In the genomic region with DNA sequence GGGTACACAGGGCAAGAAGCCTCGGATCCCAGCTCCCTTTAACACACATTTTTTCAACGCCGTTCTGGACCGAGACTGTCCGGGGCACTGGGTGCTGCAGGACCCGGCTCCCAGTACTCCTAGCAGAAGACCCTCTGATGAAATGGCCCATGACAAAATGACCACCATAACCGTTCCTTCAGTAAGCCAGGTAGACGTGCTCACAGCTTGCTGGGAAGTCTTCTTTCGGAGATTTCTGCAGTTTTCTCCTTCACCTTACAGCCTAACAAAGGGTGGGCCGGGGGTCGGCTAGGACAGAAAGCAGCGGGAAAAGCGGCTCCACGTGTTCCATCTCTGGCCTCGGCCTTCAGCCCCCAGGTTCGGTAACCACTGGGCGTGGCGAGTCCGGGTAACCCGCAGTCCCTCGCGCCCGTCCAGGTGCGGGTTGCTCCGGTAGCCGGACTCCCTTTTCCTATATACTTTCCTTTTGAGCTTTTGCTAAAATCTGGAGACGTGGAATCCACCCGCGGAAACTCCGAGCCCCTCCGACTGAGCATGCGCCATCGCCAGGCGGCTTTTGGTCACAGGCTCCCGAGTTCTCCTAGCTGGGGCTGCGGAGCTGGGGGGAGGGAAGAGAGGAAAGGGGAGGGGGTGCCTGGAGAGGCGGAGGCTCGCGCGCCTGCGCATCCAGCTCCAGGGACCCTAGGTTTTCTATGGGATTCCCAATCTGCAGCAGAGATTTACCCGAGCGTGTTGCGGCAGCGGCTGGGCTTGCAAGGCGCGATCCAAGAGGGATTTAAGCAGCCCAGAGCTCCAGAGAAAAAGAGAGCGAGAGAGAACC, we compare ENCODE assay signal across 8 cellular contexts. TPM values are rescaled to one million over a fixed set of nuclear protein-coding genes. Genes with fewer than 3 reads are reported as not detected.
DNase-seq lines count a peak whose midpoint lies in the region; ATAC-seq, FAIRE-seq and TF ChIP-seq lines count a peak whose summit lies in the region.

A gene (plus strand): TSS at position 704 of the 820 bp plus-strand sequence. CDS start 51,379 bp downstream, outside the sequence.

- FAIRE-seq in kidney (lab: Jason Lieb, UNC) = no peak

- intact Hi-C loops in kidney (cut with DNase I) = no loop called here

- ATAC-seq in GM18858 (IDR thresholded peaks at IDR 0.05; ENCODE audit: unreplicated experiment) = no peak
- no peak for ATAC-seq in GM21526 (IDR thresholded peaks at IDR 0.05; ENCODE audit: low FRiP score, unreplicated experiment)

- H3K4me1 ChIP-seq in kidney (ENCODE audit: control insufficient read depth in 1 of 2, insufficient read depth in 1 of 2, low read depth in 1 of 2, low read length in 2 of 2) = no peaks in the 10 kb centered on the region

- no peak for TF ChIP-seq CTCF in kidney (IDR thresholded peaks at IDR 0.05; ENCODE audit: borderline replicate concordance, extremely low read depth, insufficient read depth)

- no peak within 1 kb of the TSS for H3K9ac ChIP-seq in kidney (ENCODE audit: low read length in 2 of 2)

- H3K27ac ChIP-seq in kidney (ENCODE audit: low read depth in 2 of 2, low read length in 2 of 2) = peak within 1 kb of the TSS in 1 of 2 donors; percentile 39

- no peaks in the 10 kb centered on the region for H3K36me3 ChIP-seq in kidney (ENCODE audit: control insufficient read depth in 1 of 2, insufficient read depth in 2 of 2, low read length in 2 of 2)

- peak within 1 kb of the TSS; percentile 32 to 68 for H3K4me3 ChIP-seq in kidney (ENCODE audit: low read length in 2 of 2)

- no peaks in the 10 kb centered on the region for H3K9me3 ChIP-seq in kidney (ENCODE audit: control insufficient read depth in 1 of 2, low read length in 2 of 2)

- peak; percentile 26 for DNase-seq in EL
- DNase-seq in NCI-H2171 (lab: John Stamatoyannopoulos, UW) = peak; percentile 45
- peak; percentile 51 to 93 for DNase-seq in cerebellar nuclear complex (lab: John Stamatoyannopoulos, UW)
- DNase-seq in kidney = peak; percentile 87
- DNase-seq in smooth muscle cell of the brain vasculature (ENCODE audit: low read depth, low spot score) = peak; percentile 75
- DNase-seq in activated gamma-delta T cell (lab: John Stamatoyannopoulos, UW) = no peak

RNA-seq across cellular contexts. Expression of the gene that starts here (rescaled TPM):
- total RNA-seq in kidney = 0.44 TPM
- polyA plus RNA-seq in kidney (ENCODE audit: insufficient read depth, low read depth, low replicate concordance) = 1.0 TPM
